ENCODE assay signal across 8 cellular contexts in the genomic region with DNA sequence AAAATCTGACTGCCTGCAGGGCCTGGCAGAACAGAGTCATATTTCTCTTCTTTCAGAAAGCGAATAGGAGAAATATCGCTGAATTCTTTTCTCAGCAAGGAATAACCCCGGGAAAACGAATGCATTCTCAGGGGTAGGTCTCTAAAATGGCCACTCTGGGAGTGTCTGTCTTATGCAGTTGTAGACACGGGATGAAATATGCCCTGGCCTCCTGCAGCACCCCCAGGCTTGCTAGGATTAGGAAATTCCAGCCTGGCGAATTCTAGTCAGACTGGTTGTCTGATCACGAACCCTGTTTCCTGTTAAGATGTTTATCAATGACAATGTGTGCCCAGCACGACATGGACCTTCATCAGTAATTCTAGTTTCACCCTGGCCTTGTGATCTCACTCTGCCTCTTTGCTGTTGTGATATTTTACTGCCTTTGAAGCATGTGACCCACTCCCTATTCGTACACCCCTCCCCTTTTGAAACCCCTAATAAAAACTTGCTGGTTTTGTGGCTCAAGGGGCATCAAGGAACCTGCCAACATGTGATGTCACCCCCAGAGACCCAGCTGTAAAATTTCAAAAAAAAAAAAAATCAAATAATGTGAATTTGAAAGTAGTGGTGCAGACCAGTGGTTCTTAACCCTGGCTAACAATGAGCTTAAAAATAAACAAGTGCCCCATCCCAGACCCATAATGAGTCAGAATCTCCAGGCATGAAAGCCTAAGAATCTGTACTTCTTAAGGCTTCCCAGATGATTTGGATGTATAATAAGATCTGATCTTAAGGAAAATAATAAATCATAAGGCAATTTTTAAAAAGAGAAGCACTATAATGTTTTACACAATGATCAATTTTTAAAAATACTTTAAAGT.
DNase-seq lines count a peak whose midpoint lies in the region; ATAC-seq, FAIRE-seq and TF ChIP-seq lines count a peak whose summit lies in the region.
"Not testable (repeated sequence)": the region's sequence is repeated elsewhere in the genome, so short reads cannot be mapped to it uniquely, and the experiment has no call there.

No MANE protein-coding gene starts in this region.

- DNase-seq in ACHN (peak; percentile 68), NCI-H748 (lab: John Stamatoyannopoulos, UW; ENCODE audit: unreplicated experiment) (peak; percentile 7), hepatic stellate cell (ENCODE audit: low spot score) (peak; percentile 7), renal cortical epithelial cell (ENCODE audit: low read depth) (peak; percentile 76)
- DNase-seq in GM18507 (ENCODE audit: extremely low spot score, insufficient read length, low read depth); activated naive CD4-positive, alpha-beta T cell treated with anti-CD3 and anti-CD28 coated beads, Interleukin-2, amount 10 ng/mL, durations not matched to agents 7 days and 5 days; H1 (ENCODE audit: low read depth in 1 of 2, low spot score in 2 of 2): not testable (repeated sequence)

- not testable (repeated sequence) for H3K4me1 ChIP-seq in H1 (replicated peaks in 1 of 4; ENCODE audit: control insufficient read depth in 3 of 4, insufficient read depth in 4 of 4, low read length in 3 of 4)

- not testable (repeated sequence) for TF ChIP-seq POLR2A in H1 (IDR thresholded peaks at IDR 0.05; ENCODE audit: control extremely low read depth in 1 of 2, low read depth in 2 of 2, low read length in 2 of 2)

- H2AFZ ChIP-seq in H1 (ENCODE audit: low read length): not testable (repeated sequence)

- TF ChIP-seq CTCF in H1 (IDR thresholded peaks at IDR 0.05; ENCODE audit: control extremely low read depth in 1 of 3, insufficient read depth in 1 of 3, low read depth in 1 of 3, low read length in 3 of 3): not testable (repeated sequence)

- FAIRE-seq in GM18507 (lab: Jason Lieb, UNC): peak; percentile 48
- peak; percentile 7 for FAIRE-seq in H1 (lab: Jason Lieb, UNC)

- TF ChIP-seq RAD21 in H1 (IDR thresholded peaks at IDR 0.05 in 1 of 2, conservative IDR thresholded peaks at IDR 0.05 in 1 of 2; ENCODE audit: low read depth in 2 of 2, low read length in 2 of 2): not testable (repeated sequence)

- not testable (repeated sequence) for H4K5ac ChIP-seq in H1 (ENCODE audit: insufficient read length, low read depth, low read length)

- in situ Hi-C loops in ACHN (cut with HindIII; ENCODE audit: low pct_ligation_motif_present, low pct_unique_long_range_greater_than_20kb, low sequenced_read_pairs): not testable (repeated sequence)

- H2BK12ac ChIP-seq in H1 (ENCODE audit: low read depth, low read length): not testable (repeated sequence)

- H3K4me2 ChIP-seq in H1 (ENCODE audit: insufficient read depth in 1 of 2, low read depth in 2 of 2, low read length in 2 of 2): not testable (repeated sequence)

- WGBS in H1 (ENCODE audit: extremely low coverage in 1 of 2, insufficient coverage in 1 of 2, insufficient read length in 1 of 2, insufficient replicate concordance in 2 of 2, low coverage in 1 of 2, low lambda C conversion rate in 2 of 2, missing lambda C conversion rate in 1 of 2), 2 experiments: 88% methylated on average over 9 of the region's 9 CpGs; no CpG with 5 or more reads in 1 of the 2 experiments

- not testable (repeated sequence) for H3K23ac ChIP-seq in H1 (ENCODE audit: insufficient read length)

- H3K27ac ChIP-seq in H1 (ENCODE audit: low read depth, low read length): not testable (repeated sequence)

- not testable (repeated sequence) for H3K36me3 ChIP-seq in H1 (ENCODE audit: control insufficient read depth in 2 of 4, insufficient read depth in 4 of 4, low read length in 3 of 4)

- peak overlapping the region; percentile 37 for H3K27ac Mint-ChIP-seq in activated naive CD4-positive, alpha-beta T cell treated with anti-CD3 and anti-CD28 coated beads, Interleukin-2, amount 10 ng/mL, durations not matched to agents 7 days and 5 days

- ATAC-seq in HG02759 (IDR thresholded peaks at IDR 0.05; ENCODE audit: unreplicated experiment): peak; percentile 46

- H3K9ac ChIP-seq in H1 (replicated peaks in 1 of 4; ENCODE audit: extremely low read depth in 1 of 4, low read depth in 3 of 4, low read length in 3 of 4): not testable (repeated sequence)

- H2BK5ac ChIP-seq in H1 (ENCODE audit: low read depth, low read length): not testable (repeated sequence)

- H3K4me3 ChIP-seq in H1 (ENCODE audit: extremely low read depth in 1 of 4, insufficient read depth in 2 of 4, low read depth in 3 of 4, low read length in 4 of 4): not testable (repeated sequence)

- CTCF ChIA-PET in activated naive CD4-positive, alpha-beta T cell treated with anti-CD3 and anti-CD28 coated beads, Interleukin-2, amount 10 ng/mL, durations not matched to agents 7 days and 5 days (lab: Charles Lee): not testable (repeated sequence)
- CTCF ChIA-PET in H1 (lab: Charles Lee; ENCODE audit: partially characterized antibody): interaction anchor here (0.6 to 2.0 kb wide), 4 partner anchors 9 to 345 kb away, joined by 3 to 4 read pairs (median 4); no protein-coding TSS in a partner anchor

- H3K36me3 Mint-ChIP-seq in activated naive CD4-positive, alpha-beta T cell treated with anti-CD3 and anti-CD28 coated beads, Interleukin-2, amount 10 ng/mL, durations not matched to agents 7 days and 5 days: peaks cover 37% of the 10 kb centered on the region

- peaks cover 21% of the 10 kb centered on the region for H3K4me1 Mint-ChIP-seq in activated naive CD4-positive, alpha-beta T cell treated with anti-CD3 and anti-CD28 coated beads, Interleukin-2, amount 10 ng/mL, durations not matched to agents 7 days and 5 days

- H3K9me3 ChIP-seq in H1 (ENCODE audit: insufficient read depth in 2 of 2, low read depth in 1 of 2, low read length in 1 of 2): not testable (repeated sequence)

- H2BK20ac ChIP-seq in H1 (ENCODE audit: low read length): not testable (repeated sequence)

- POLR2A ChIA-PET in H1 (lab: Charles Lee; ENCODE audit: partially characterized antibody): interaction anchor here (0.6 to 1.6 kb wide), 2 partner anchors 10 to 13 kb away, joined by 3 to 4 read pairs; no protein-coding TSS in a partner anchor

- not testable (repeated sequence) for H3K56ac ChIP-seq in H1 (replicated peaks; ENCODE audit: insufficient read length, low read depth, low read length)

- not testable (repeated sequence) for H3K9me3 Mint-ChIP-seq in activated naive CD4-positive, alpha-beta T cell treated with anti-CD3 and anti-CD28 coated beads, Interleukin-2, amount 10 ng/mL, durations not matched to agents 7 days and 5 days

- not testable (repeated sequence) for H2AK5ac ChIP-seq in H1 (ENCODE audit: low read depth, low read length)

- not testable (repeated sequence) for H4K8ac ChIP-seq in H1 (ENCODE audit: extremely low read depth, insufficient read depth, low read length)

- not testable (repeated sequence) for H3K4me3 Mint-ChIP-seq in activated naive CD4-positive, alpha-beta T cell treated with anti-CD3 and anti-CD28 coated beads, Interleukin-2, amount 10 ng/mL, durations not matched to agents 7 days and 5 days

- not testable (repeated sequence) for H3K4ac ChIP-seq in H1 (replicated peaks; ENCODE audit: insufficient read length, low read depth, low read length)

- TF ChIP-seq EP300 in H1 (IDR thresholded peaks at IDR 0.05; ENCODE audit: borderline replicate concordance in 1 of 2, low read depth in 2 of 2, low read length in 2 of 2): peak in 1 of 2 experiments; percentile 82; a peak in 1 of 3 replicates

- H4K20me1 ChIP-seq in H1 (replicated peaks in 1 of 2; ENCODE audit: control insufficient read depth in 1 of 2, insufficient read depth in 2 of 2, low read length in 2 of 2): not testable (repeated sequence)

- H3K14ac ChIP-seq in H1 (ENCODE audit: insufficient read length): not testable (repeated sequence)

- not testable (repeated sequence) for H3K27me3 ChIP-seq in H1 (replicated peaks in 1 of 4; ENCODE audit: control insufficient read depth in 3 of 4, extremely low read depth in 1 of 4, insufficient read depth in 3 of 4, low read length in 3 of 4)

- H3K79me1 ChIP-seq in H1 (ENCODE audit: low read depth, low read length): not testable (repeated sequence)

- H3K79me2 ChIP-seq in H1 (ENCODE audit: control insufficient read depth in 1 of 2, insufficient read depth in 2 of 2, low read length in 2 of 2): not testable (repeated sequence)

- not testable (repeated sequence) for H3K23me2 ChIP-seq in H1 (ENCODE audit: low read depth, low read length)

- not testable (repeated sequence) for H3K27me3 Mint-ChIP-seq in activated naive CD4-positive, alpha-beta T cell treated with anti-CD3 and anti-CD28 coated beads, Interleukin-2, amount 10 ng/mL, durations not matched to agents 7 days and 5 days

- H4K91ac ChIP-seq in H1 (replicated peaks; ENCODE audit: insufficient read length, low read length): not testable (repeated sequence)

- not testable (repeated sequence) for H3K18ac ChIP-seq in H1 (ENCODE audit: extremely low read depth, low read length)

- H2BK120ac ChIP-seq in H1 (replicated peaks; ENCODE audit: low read depth, low read length): not testable (repeated sequence)

- not testable (repeated sequence) for H2BK15ac ChIP-seq in H1 (ENCODE audit: low read length)
